ENCODE assay signal across 27 cellular contexts in the genomic region with DNA sequence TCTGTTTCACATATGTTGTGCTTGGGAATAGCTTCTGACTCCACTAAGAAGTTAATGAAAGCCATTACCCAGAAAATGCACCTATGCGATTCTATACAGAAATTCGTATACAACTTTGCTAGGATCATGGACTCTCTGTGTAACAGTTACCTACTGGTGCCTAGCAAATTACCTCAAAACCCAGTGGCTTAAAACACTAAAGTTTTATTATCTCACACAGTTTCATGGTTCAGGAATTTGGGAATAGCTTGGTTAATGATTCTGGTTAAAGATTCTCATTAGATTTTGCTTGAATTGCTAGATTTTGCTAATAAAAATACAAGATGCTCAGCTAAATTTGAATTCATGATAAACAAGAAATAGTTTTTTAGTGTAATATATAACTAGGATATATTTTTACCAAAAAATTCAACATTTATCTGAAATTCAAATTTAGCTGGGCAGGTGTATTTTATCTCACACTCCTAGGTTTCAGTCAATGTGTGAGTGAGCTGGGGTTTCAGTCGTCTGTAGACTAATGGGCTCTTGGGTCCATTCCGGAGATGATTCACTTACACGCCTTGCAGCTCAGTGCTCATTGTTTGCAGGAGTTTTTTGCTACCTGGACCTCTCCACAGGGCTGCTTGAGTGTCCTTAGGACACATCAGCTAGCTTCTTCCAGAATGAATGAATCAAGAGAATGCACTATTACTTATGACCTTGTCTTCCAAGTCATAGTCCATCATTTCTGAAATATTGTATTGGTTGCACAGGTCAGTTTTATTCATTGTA.
"Had no signal": no experiment of that assay in that cellular context is flagged by ENCODE, and none has a peak within 500 bp of the region (broad histone marks: within the 10 kb centered on the region; RNA-seq: fewer than 3 reads in every experiment).

No MANE protein-coding gene starts in this region.

- H3K4me3 ChIP-seq: MG63, SK-N-MC had no signal

- ATAC-seq: activated CD8-positive, alpha-beta memory T cell treated with anti-CD3 and anti-CD28 coated beads, Interleukin-2, amount 10 ng/mL, durations not matched to agents 7 days and 5 days; activated naive CD4-positive, alpha-beta T cell treated with anti-CD3 and anti-CD28 coated beads, Interleukin-2, amount 50 U/mL, for 72 hours; activated naive CD8-positive, alpha-beta T cell treated with anti-CD3 and anti-CD28 coated beads, Interleukin-2, amount 50 U/mL, for 24 hours; activated T-cell treated with anti-CD3 and anti-CD28 coated beads, Interleukin-2, amount 50 U/mL, for 4 hours; T-cell had no signal

- H3K27ac ChIP-seq: SK-N-MC had no signal

- H3K36me3 ChIP-seq: MG63 had no signal

- H3K9me3 ChIP-seq: MG63 had no signal

- DNase-seq: activated B cell treated with CpG ODN at 0.5 μM for 24 hours; activated CD4-positive, alpha-beta T cell treated with anti-CD3 and anti-CD28 coated beads for 1 hour; activated CD4-positive, alpha-beta T cell treated with anti-CD3 and anti-CD28 coated beads, Interleukin-2, amount 10 ng/mL, durations not matched to agents 24 days and 14 days; activated CD4-positive, alpha-beta T cell treated with anti-CD3 and anti-CD28 coated beads, Interleukin-2, amount 50 U/mL, for 48 hours; activated CD8-positive, alpha-beta memory T cell treated with anti-CD3 and anti-CD28 coated beads, Interleukin-2, amount 10 ng/mL, durations not matched to agents 7 days and 5 days; activated effector memory CD4-positive, alpha-beta T cell treated with anti-CD3 and anti-CD28 coated beads, Interleukin-2, amount 50 U/mL, for 16 hours; activated naive CD4-positive, alpha-beta T cell treated with Interleukin-2 at 50 U/mL for 16 hours; activated naive CD8-positive, alpha-beta T cell treated with anti-CD3 and anti-CD28 coated beads, Interleukin-2, amount 50 U/mL, for 24 hours; activated T-cell treated with anti-CD3 and anti-CD28 coated beads, Interleukin-2, amount 50 U/mL, for 4 hours; caudate nucleus; KG1; MG63; NCI-H1105; NCI-H1436; NCI-H1694 treated with DMSO at 0.1 percent for 48 hours; NCI-H2029 treated with DMSO at 0.1 percent for 48 hours; NCI-H345; NCI-H510A; NCI-H526 treated with DMSO at 0.1 percent for 48 hours; NCI-H82; OCI-M1; SIG-M5; T-cell; T-helper 2 cell; T1000 had no signal

- H3K27me3 ChIP-seq: MG63 had no signal
